11 cellular contexts compared by ENCODE assay signal in the genomic region with DNA sequence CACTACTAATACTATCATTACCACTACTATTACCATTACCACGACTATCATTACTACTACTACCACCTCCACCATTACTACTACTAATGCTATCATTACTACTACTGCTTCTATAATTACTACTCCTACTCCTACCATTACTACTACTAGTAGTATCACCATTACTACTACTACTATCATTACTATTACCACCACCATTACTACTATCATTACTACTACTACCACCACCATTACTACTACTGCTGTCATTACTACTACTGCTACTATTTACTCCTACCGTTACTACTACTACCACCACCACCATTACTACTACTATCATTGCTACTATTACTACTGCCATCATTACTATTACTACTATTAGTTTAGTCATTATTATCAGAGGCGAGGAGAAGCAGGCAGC.
"Had no signal": no experiment of that assay in that cellular context is flagged by ENCODE, and none has a peak within 500 bp of the region (broad histone marks: within the 10 kb centered on the region; RNA-seq: fewer than 3 reads in every experiment).

No MANE protein-coding gene starts in this region.

- H3K4me1 Mint-ChIP-seq: GM23338, H9 had no signal

- FAIRE-seq: H1, H54 had no signal

- H3K4me1 ChIP-seq: HAP-1 had no signal

- H3K9me3 Mint-ChIP-seq: HFFc6 had no signal

- H3K4me2 ChIP-seq: GM23338 had no signal

- H3K36me3 ChIP-seq: HAP-1 had no signal

- H3K9ac ChIP-seq: GM23248 had no signal

- H3K27ac Mint-ChIP-seq: GM23338, H9, HFFc6 had no signal

- ATAC-seq: GM23338, HCT116 had no signal

- DNase-seq: GM23248, GOT3, H7, H9, HCEC 1CT, HFFc6 had no signal

- H3K27ac ChIP-seq: GM23248 had no signal

- H2AFZ ChIP-seq: GM23248, GM23338 had no signal

- H3K4me3 Mint-ChIP-seq: GM23338, H9, HFFc6 had no signal

- H3K4me3 ChIP-seq: GM23248, GM23338, HAP-1 had no signal
